In the genomic region with DNA sequence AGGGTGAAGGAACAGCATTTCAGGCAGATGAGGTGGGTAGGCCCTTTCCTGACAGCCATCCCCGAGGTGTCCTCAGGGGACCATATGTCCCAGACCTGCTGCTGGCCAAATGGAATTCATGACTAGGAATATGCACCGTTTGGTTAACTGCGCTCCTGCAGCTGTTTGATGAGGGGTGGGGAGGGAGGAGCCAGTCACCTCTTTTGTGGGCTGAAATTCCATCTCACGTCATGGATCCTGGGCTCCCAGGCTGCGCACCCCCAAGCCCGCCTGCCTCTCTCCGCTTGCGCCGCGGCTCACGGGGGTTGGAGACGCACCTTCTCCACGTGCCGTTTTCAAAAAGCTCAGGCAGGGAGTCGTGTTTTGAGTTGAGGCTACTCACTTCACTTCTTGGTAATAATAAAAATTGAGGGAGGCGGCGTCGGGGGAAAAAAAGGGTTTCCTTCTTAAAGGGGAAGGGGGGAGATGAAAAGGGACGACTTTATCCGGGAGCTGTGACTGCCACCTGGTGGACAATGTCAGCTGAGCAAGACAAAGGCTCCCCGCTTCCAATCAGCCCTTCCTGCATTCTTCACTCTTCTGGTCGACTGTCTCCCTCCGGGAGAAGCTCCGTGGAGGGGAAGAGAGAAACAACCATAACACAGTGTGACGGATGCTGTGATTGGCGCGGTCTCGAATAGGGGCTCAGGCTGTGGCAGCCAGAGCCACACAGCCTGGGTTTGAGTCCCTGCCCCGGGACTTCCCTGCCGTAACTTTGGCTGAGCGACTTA, we compare ENCODE assay signal across 1 cellular context.
TF ChIP-seq lines count a peak whose summit lies in the region.

No MANE protein-coding gene starts in this region.

TF ChIP-seq in HEK293, 187 proteins besides CTCF, POLR2A, EP300 and RAD21 (continued from another document and continues in another):
- no peak for TF ChIP-seq ZNF350 (tag by site-specific recombination; IDR thresholded peaks at IDR 0.05)
- no peak for TF ChIP-seq ZNF19 (tag by site-specific recombination; IDR thresholded peaks at IDR 0.05; ENCODE audit: low read depth)
- TF ChIP-seq ZBTB1 (tag by site-specific recombination; IDR thresholded peaks at IDR 0.05) = no peak
- no peak for TF ChIP-seq ZNF274 (IDR thresholded peaks at IDR 0.05; ENCODE audit: low read length)
- TF ChIP-seq ZNF274 (tag by site-specific recombination; IDR thresholded peaks at IDR 0.05; ENCODE audit: borderline replicate concordance) = no peak
- TF ChIP-seq ZNF292 (tag by site-specific recombination; IDR thresholded peaks at IDR 0.05; ENCODE audit: borderline replicate concordance, low read depth) = no peak
- TF ChIP-seq, protein P1, sequence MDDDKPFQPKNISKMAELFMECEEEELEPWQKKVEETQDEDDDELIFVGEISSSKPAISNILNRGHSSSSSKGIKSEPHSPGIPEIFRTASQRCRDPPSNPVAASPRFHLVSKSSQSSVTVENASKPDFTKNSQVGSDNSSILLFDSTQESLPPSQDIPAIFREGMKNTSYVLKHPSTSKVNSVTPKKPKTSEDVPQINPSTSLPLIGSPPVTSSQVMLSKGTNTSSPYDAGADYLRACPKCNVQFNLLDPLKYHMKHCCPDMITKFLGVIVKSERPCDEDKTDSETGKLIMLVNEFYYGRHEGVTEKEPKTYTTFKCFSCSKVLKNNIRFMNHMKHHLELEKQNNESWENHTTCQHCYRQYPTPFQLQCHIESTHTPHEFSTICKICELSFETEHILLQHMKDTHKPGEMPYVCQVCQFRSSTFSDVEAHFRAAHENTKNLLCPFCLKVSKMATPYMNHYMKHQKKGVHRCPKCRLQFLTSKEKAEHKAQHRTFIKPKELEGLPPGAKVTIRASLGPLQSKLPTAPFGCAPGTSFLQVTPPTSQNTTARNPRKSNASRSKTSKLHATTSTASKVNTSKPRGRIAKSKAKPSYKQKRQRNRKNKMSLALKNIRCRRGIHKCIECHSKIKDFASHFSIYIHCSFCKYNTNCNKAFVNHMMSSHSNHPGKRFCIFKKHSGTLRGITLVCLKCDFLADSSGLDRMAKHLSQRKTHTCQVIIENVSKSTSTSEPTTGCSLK (tag by site-specific recombination; IDR thresholded peaks at IDR 0.05) = no peak
- TF ChIP-seq, protein P2, sequence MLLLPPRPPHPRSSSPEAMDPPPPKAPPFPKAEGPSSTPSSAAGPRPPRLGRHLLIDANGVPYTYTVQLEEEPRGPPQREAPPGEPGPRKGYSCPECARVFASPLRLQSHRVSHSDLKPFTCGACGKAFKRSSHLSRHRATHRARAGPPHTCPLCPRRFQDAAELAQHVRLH (tag by site-specific recombination; IDR thresholded peaks at IDR 0.05) = 0 out of 2 replicates have a peak, but pooled peaks have one; percentile 9
- TF ChIP-seq ZNF302 (tag by site-specific recombination; IDR thresholded peaks at IDR 0.05; ENCODE audit: low read depth) = no peak
- TF ChIP-seq, protein P3, sequence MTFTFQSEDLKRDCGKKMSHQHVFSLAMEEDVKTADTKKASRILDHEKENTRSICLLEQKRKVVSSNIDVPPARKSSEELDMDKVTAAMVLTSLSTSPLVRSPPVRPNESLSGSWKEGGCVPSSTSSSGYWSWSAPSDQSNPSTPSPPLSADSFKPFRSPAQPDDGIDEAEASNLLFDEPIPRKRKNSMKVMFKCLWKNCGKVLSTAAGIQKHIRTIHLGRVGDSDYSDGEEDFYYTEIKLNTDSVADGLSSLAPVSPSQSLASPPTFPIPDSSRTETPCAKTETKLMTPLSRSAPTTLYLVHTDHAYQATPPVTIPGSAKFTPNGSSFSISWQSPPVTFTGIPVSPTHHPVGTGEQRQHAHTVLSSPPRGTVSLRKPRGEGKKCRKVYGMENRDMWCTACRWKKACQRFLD (tag by site-specific recombination; IDR thresholded peaks at IDR 0.05) = no peak
- no peak for TF ChIP-seq ZNF544 (tag by site-specific recombination; IDR thresholded peaks at IDR 0.05)
- TF ChIP-seq ZBTB21 (tag by site-specific recombination; IDR thresholded peaks at IDR 0.05) = no peak
- TF ChIP-seq ZSCAN23 (tag by site-specific recombination; IDR thresholded peaks at IDR 0.05) = no peak
- TF ChIP-seq, protein P4, sequence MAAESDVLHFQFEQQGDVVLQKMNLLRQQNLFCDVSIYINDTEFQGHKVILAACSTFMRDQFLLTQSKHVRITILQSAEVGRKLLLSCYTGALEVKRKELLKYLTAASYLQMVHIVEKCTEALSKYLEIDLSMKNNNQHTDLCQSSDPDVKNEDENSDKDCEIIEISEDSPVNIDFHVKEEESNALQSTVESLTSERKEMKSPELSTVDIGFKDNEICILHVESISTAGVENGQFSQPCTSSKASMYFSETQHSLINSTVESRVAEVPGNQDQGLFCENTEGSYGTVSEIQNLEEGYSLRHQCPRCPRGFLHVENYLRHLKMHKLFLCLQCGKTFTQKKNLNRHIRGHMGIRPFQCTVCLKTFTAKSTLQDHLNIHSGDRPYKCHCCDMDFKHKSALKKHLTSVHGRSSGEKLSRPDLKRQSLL (tag by site-specific recombination; IDR thresholded peaks at IDR 0.05) = no peak
- no peak; the same call in 1 of the 2 replicates for TF ChIP-seq PRDM2 (tag by site-specific recombination; IDR thresholded peaks at IDR 0.05; ENCODE audit: borderline replicate concordance)
- TF ChIP-seq, protein P5, sequence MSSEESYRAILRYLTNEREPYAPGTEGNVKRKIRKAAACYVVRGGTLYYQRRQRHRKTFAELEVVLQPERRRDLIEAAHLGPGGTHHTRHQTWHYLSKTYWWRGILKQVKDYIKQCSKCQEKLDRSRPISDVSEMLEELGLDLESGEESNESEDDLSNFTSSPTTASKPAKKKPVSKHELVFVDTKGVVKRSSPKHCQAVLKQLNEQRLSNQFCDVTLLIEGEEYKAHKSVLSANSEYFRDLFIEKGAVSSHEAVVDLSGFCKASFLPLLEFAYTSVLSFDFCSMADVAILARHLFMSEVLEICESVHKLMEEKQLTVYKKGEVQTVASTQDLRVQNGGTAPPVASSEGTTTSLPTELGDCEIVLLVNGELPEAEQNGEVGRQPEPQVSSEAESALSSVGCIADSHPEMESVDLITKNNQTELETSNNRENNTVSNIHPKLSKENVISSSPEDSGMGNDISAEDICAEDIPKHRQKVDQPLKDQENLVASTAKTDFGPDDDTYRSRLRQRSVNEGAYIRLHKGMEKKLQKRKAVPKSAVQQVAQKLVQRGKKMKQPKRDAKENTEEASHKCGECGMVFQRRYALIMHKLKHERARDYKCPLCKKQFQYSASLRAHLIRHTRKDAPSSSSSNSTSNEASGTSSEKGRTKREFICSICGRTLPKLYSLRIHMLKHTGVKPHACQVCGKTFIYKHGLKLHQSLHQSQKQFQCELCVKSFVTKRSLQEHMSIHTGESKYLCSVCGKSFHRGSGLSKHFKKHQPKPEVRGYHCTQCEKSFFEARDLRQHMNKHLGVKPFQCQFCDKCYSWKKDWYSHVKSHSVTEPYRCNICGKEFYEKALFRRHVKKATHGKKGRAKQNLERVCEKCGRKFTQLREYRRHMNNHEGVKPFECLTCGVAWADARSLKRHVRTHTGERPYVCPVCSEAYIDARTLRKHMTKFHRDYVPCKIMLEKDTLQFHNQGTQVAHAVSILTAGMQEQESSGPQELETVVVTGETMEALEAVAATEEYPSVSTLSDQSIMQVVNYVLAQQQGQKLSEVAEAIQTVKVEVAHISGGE (tag by site-specific recombination; conservative IDR thresholded peaks at IDR 0.05; ENCODE audit: low read depth) = no peak
- TF ChIP-seq ZNF658 (tag by site-specific recombination; IDR thresholded peaks at IDR 0.05) = no peak
- TF ChIP-seq ZNF677 (tag by site-specific recombination; IDR thresholded peaks at IDR 0.05) = no peak
- no peak for TF ChIP-seq ZNF341 (tag by site-specific recombination; IDR thresholded peaks at IDR 0.05; ENCODE audit: low read depth)
- no peak for TF ChIP-seq ZNF18 (tag by site-specific recombination; IDR thresholded peaks at IDR 0.05)
- TF ChIP-seq ZNF214 (tag by site-specific recombination; IDR thresholded peaks at IDR 0.05; ENCODE audit: borderline replicate concordance) = no peak
- no peak for TF ChIP-seq ZNF629 (tag by site-specific recombination; IDR thresholded peaks at IDR 0.05)
- peak; percentile 96 for TF ChIP-seq ZXDB (tag by site-specific recombination; IDR thresholded peaks at IDR 0.05)
- TF ChIP-seq, protein P6, sequence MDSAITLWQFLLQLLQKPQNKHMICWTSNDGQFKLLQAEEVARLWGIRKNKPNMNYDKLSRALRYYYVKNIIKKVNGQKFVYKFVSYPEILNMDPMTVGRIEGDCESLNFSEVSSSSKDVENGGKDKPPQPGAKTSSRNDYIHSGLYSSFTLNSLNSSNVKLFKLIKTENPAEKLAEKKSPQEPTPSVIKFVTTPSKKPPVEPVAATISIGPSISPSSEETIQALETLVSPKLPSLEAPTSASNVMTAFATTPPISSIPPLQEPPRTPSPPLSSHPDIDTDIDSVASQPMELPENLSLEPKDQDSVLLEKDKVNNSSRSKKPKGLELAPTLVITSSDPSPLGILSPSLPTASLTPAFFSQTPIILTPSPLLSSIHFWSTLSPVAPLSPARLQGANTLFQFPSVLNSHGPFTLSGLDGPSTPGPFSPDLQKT (IDR thresholded peaks at IDR 0.05; ENCODE audit: borderline replicate concordance, low read depth, low read length) = no peak
- TF ChIP-seq ZNF596 (tag by site-specific recombination; IDR thresholded peaks at IDR 0.05) = no peak
- TF ChIP-seq SCRT2 (tag by site-specific recombination; IDR thresholded peaks at IDR 0.05) = no peak
- no peak for TF ChIP-seq FEZF1 (tag by site-specific recombination; IDR thresholded peaks at IDR 0.05)
- TF ChIP-seq PBX3 (CRISPR knock-in tag; IDR thresholded peaks at IDR 0.05) = no peak
- TF ChIP-seq, protein P7, sequence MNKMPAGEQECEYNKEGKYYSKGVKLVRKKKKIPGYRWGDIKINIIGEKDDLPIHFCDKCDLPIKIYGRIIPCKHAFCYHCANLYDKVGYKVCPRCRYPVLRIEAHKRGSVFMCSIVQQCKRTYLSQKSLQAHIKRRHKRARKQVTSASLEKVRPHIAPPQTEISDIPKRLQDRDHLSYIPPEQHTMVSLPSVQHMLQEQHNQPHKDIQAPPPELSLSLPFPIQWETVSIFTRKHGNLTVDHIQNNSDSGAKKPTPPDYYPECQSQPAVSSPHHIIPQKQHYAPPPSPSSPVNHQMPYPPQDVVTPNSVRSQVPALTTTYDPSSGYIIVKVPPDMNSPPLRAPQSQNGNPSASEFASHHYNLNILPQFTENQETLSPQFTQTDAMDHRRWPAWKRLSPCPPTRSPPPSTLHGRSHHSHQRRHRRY (tag by site-specific recombination; IDR thresholded peaks at IDR 0.05) = no peak
